ENCODE assay signal across 13 cellular contexts in genomic region chr2:9430316-9431293, GRCh38. TPM values are rescaled to one million over a fixed set of nuclear protein-coding genes. Genes with fewer than 3 reads are reported as not detected.
DNase-seq lines count a peak whose midpoint lies in the region; ATAC-seq and TF ChIP-seq lines count a peak whose summit lies in the region.
"Had no signal": no experiment of that assay in that cellular context is flagged by ENCODE, and none has a peak within 500 bp of the region (broad histone marks: within the 10 kb centered on the region; RNA-seq: fewer than 3 reads in every experiment).

No MANE protein-coding gene starts in this region.

- peak; percentile 8 for DNase-seq in activated naive CD4-positive, alpha-beta T cell treated with anti-CD3 and anti-CD28 coated beads for 36 hours
- no peak for DNase-seq in activated naive CD4-positive, alpha-beta T cell treated with Interleukin-2 at 50 U/mL for 16 hours
- DNase-seq in SK-N-SH = no peak
- DNase-seq in chondrocyte (ENCODE audit: low spot score) = no peak
- DNase-seq in stimulated activated effector memory CD8-positive, alpha-beta T cell treated with anti-CD3 and anti-CD28 coated beads, Interleukin-12 subunit alpha, Interleukin-12 subunit beta, amount 100 ng/mL, for 72 hours (ENCODE audit: low spot score in 2 of 2) = no peak
- no peak for DNase-seq in DMS153 (lab: John Stamatoyannopoulos, UW)
- no peak for DNase-seq in Peyer's patch
- DNase-seq in hepatic stellate cell (ENCODE audit: low spot score) = no peak
- DNase-seq: DMS 273 treated with DMSO at 0.1 percent for 48 hours, heart left ventricle, NCI-H1092 treated with DMSO at 0.1 percent for 48 hours, NCI-H2171 had no signal

- no peak overlapping the region for H3K9ac ChIP-seq in SK-N-SH

- H3K4me3 Mint-ChIP-seq in activated naive CD4-positive, alpha-beta T cell treated with anti-CD3 and anti-CD28 coated beads for 36 hours = no peak overlapping the region
- H3K4me3 Mint-ChIP-seq in chondrocyte (ENCODE audit: unreplicated experiment) = no peak overlapping the region
- peak overlapping the region; percentile 13 for H3K4me3 Mint-ChIP-seq in stimulated activated effector memory CD8-positive, alpha-beta T cell treated with anti-CD3 and anti-CD28 coated beads, Interleukin-12 subunit alpha, Interleukin-12 subunit beta, amount 100 ng/mL, for 72 hours

- TF ChIP-seq RAD21 in SK-N-SH (IDR thresholded peaks at IDR 0.05; ENCODE audit: low read length) = no peak

- no peak for TF ChIP-seq EP300 in SK-N-SH (IDR thresholded peaks at IDR 0.05; ENCODE audit: borderline replicate concordance in 1 of 2, low read depth in 1 of 2, low read length in 1 of 2)

- H3K4me1 ChIP-seq in SK-N-SH (ENCODE audit: control insufficient read depth in 1 of 2, insufficient read depth in 2 of 2, low read depth in 1 of 2, low read length in 1 of 2) (peaks cover 0 to 22% of the 10 kb centered on the region in 2 experiments; a peak in 3 of 4 replicates), Peyer's patch (no peaks in the 10 kb centered on the region)

- no peaks in the 10 kb centered on the region for H3K27me3 Mint-ChIP-seq in activated naive CD4-positive, alpha-beta T cell treated with anti-CD3 and anti-CD28 coated beads for 36 hours (ENCODE audit: low read depth)
- H3K27me3 Mint-ChIP-seq in chondrocyte (ENCODE audit: low read depth) = no peaks in the 10 kb centered on the region
- H3K27me3 Mint-ChIP-seq: progenitor cell of endocrine pancreas had no signal

- peaks cover 21% of the 10 kb centered on the region; the same call in 1 of the 2 replicates for H3K79me2 ChIP-seq in SK-N-SH (ENCODE audit: insufficient read depth)

- 53% methylated on average over 2 of the region's 2 CpGs for WGBS in SK-N-SH (ENCODE audit: low lambda C conversion rate)

- no peak overlapping the region for H2AFZ ChIP-seq in SK-N-SH (ENCODE audit: low read depth)

- CTCF ChIA-PET in activated naive CD4-positive, alpha-beta T cell treated with anti-CD3 and anti-CD28 coated beads for 36 hours (lab: Charles Lee) = no interaction called here
- CTCF ChIA-PET in SK-N-SH (lab: Yijun Ruan, JAX) = no interaction called here

- no peaks in the 10 kb centered on the region for H3K27me3 ChIP-seq in SK-N-SH (ENCODE audit: insufficient read depth)
- no peaks in the 10 kb centered on the region for H3K27me3 ChIP-seq in Peyer's patch
- H3K27me3 ChIP-seq: heart left ventricle had no signal

- intact Hi-C loops in activated naive CD4-positive, alpha-beta T cell treated with anti-CD3 and anti-CD28 coated beads for 36 hours (cut with micrococcal nuclease) = no loop called here

- no peaks in the 10 kb centered on the region for H4K20me1 ChIP-seq in SK-N-SH (ENCODE audit: insufficient read depth)

- peaks cover 14% of the 10 kb centered on the region for H3K4me1 Mint-ChIP-seq in activated naive CD4-positive, alpha-beta T cell treated with anti-CD3 and anti-CD28 coated beads for 36 hours (ENCODE audit: low read depth)
- peaks cover 12% of the 10 kb centered on the region for H3K4me1 Mint-ChIP-seq in chondrocyte (ENCODE audit: low read depth)
- peaks cover 10% of the 10 kb centered on the region for H3K4me1 Mint-ChIP-seq in stimulated activated effector memory CD8-positive, alpha-beta T cell treated with anti-CD3 and anti-CD28 coated beads, Interleukin-12 subunit alpha, Interleukin-12 subunit beta, amount 100 ng/mL, for 72 hours

- peak overlapping the region; percentile 35 for H3K4me2 ChIP-seq in SK-N-SH

- no peak overlapping the region for H3K4me3 ChIP-seq in SK-N-SH (ENCODE audit: low read depth in 2 of 2, low read length in 1 of 2)
- H3K4me3 ChIP-seq in Peyer's patch = no peak overlapping the region
- H3K4me3 ChIP-seq: heart left ventricle had no signal

- peaks cover 38% of the 10 kb centered on the region for H3K36me3 Mint-ChIP-seq in activated naive CD4-positive, alpha-beta T cell treated with anti-CD3 and anti-CD28 coated beads for 36 hours (ENCODE audit: low read depth)
- H3K36me3 Mint-ChIP-seq in chondrocyte (ENCODE audit: low read depth) = peaks cover 9% of the 10 kb centered on the region
- peaks cover 71% of the 10 kb centered on the region for H3K36me3 Mint-ChIP-seq in stimulated activated effector memory CD8-positive, alpha-beta T cell treated with anti-CD3 and anti-CD28 coated beads, Interleukin-12 subunit alpha, Interleukin-12 subunit beta, amount 100 ng/mL, for 72 hours

- H3F3A ChIP-seq in SK-N-SH (replicated peaks; ENCODE audit: insufficient read depth) = peaks cover 11% of the 10 kb centered on the region

- POLR2A ChIA-PET in SK-N-SH (lab: Yijun Ruan, JAX) = interaction anchor here (1.0 kb wide), 1 partner anchor 68 kb away, joined by 3 read pairs; no protein-coding TSS in a partner anchor

- peak overlapping the region; percentile 51 to 71; a peak in 3 of 4 replicates for H3K27ac ChIP-seq in SK-N-SH (ENCODE audit: low read depth in 2 of 2, low read length in 1 of 2)
- H3K27ac ChIP-seq in Peyer's patch = no peak overlapping the region

- TF ChIP-seq CTCF in SK-N-SH (IDR thresholded peaks at IDR 0.05) (no peak), chondrocyte (IDR thresholded peaks at IDR 0.05) (no peak), Peyer's patch (IDR thresholded peaks at IDR 0.05) (no peak)

- H3K9me3 ChIP-seq in SK-N-SH = no peaks in the 10 kb centered on the region
- no peaks in the 10 kb centered on the region for H3K9me3 ChIP-seq in Peyer's patch
- H3K9me3 ChIP-seq: heart left ventricle had no signal

- TF ChIP-seq POLR2A in Peyer's patch (IDR thresholded peaks at IDR 0.05) = no peak

- peak; percentile 60 for ATAC-seq in stimulated activated effector memory CD8-positive, alpha-beta T cell treated with anti-CD3 and anti-CD28 coated beads, Interleukin-12 subunit alpha, Interleukin-12 subunit beta, amount 100 ng/mL, for 72 hours

- H3K36me3 ChIP-seq in SK-N-SH (replicated peaks in 1 of 2; ENCODE audit: control insufficient read depth in 1 of 2, insufficient read depth in 2 of 2, low read length in 1 of 2) = peaks cover 47 to 70% of the 10 kb centered on the region in 2 experiments
- peaks cover 0 to 55% (median 0%) of the 10 kb centered on the region in 3 donors for H3K36me3 ChIP-seq in Peyer's patch

- H3K27ac Mint-ChIP-seq in activated naive CD4-positive, alpha-beta T cell treated with anti-CD3 and anti-CD28 coated beads for 36 hours = peak overlapping the region; percentile 83
- peak overlapping the region; percentile 59 for H3K27ac Mint-ChIP-seq in chondrocyte (ENCODE audit: unreplicated experiment)
- peak overlapping the region; percentile 84 for H3K27ac Mint-ChIP-seq in stimulated activated effector memory CD8-positive, alpha-beta T cell treated with anti-CD3 and anti-CD28 coated beads, Interleukin-12 subunit alpha, Interleukin-12 subunit beta, amount 100 ng/mL, for 72 hours
- H3K27ac Mint-ChIP-seq: progenitor cell of endocrine pancreas had no signal

- H3K9me2 ChIP-seq in SK-N-SH = no peaks in the 10 kb centered on the region

- H3K9me3 Mint-ChIP-seq in activated naive CD4-positive, alpha-beta T cell treated with anti-CD3 and anti-CD28 coated beads for 36 hours = no peaks in the 10 kb centered on the region
- H3K9me3 Mint-ChIP-seq in chondrocyte (ENCODE audit: low read depth) = no peaks in the 10 kb centered on the region
- no peaks in the 10 kb centered on the region for H3K9me3 Mint-ChIP-seq in stimulated activated effector memory CD8-positive, alpha-beta T cell treated with anti-CD3 and anti-CD28 coated beads, Interleukin-12 subunit alpha, Interleukin-12 subunit beta, amount 100 ng/mL, for 72 hours

TF ChIP-seq in SK-N-SH, 30 proteins besides CTCF, POLR2A, EP300 and RAD21:
- 0 out of 2 replicates have a peak, but pooled peaks have one; percentile 13 for TF ChIP-seq POLR2AphosphoS5 (IDR thresholded peaks at IDR 0.05; ENCODE audit: low read depth, low read length)
- TF ChIP-seq NFIC (IDR thresholded peaks at IDR 0.05; ENCODE audit: borderline replicate concordance) = 0 out of 2 replicates have a peak, but pooled peaks have one; percentile 6
- TF ChIP-seq FOSL2 (IDR thresholded peaks at IDR 0.05; ENCODE audit: borderline replicate concordance, low read depth) = peak; percentile 66; the same call in 1 of the 2 replicates
- TF ChIP-seq TEAD4 (IDR thresholded peaks at IDR 0.05; ENCODE audit: borderline replicate concordance, insufficient read depth) = no peak
- peak; percentile 81; the same call in 1 of the 2 replicates for TF ChIP-seq MEF2A (IDR thresholded peaks at IDR 0.05; ENCODE audit: borderline replicate concordance, low read depth)
- no peak for TF ChIP-seq FOXM1 (IDR thresholded peaks at IDR 0.05; ENCODE audit: low read depth)
- no peak for TF ChIP-seq RCOR1 (IDR thresholded peaks at IDR 0.05; ENCODE audit: low read length)
- TF ChIP-seq FOXJ3 (CRISPR knock-in tag; IDR thresholded peaks at IDR 0.05) = no peak
- 0 out of 2 replicates have a peak, but pooled peaks have one; percentile 29 for TF ChIP-seq JUND (IDR thresholded peaks at IDR 0.05)
- TF ChIP-seq TCF12 (IDR thresholded peaks at IDR 0.05) = no peak

RNA-seq across cellular contexts. Expression of gene CPSF3, which starts 7.2 kb away (rescaled TPM):
- 10 to 100 TPM; 64.5 to 65.7 TPM for total RNA-seq in activated naive CD4-positive, alpha-beta T cell treated with anti-CD3 and anti-CD28 coated beads for 36 hours
- 31.4 and 34.2 TPM in 2 replicates for polyA plus RNA-seq in SK-N-SH (2012; rRNA removed)
- polyA plus RNA-seq in SK-N-SH (2012; cell fraction: cytosol; rRNA removed) = 37.5 and 55.5 TPM in 2 replicates
- polyA plus RNA-seq in SK-N-SH (2012; cell fraction: nucleus; rRNA removed) = 54.0 and 69.3 TPM in 2 replicates
- total RNA-seq in chondrocyte (23.3 to 31.3 TPM (median 24.9 TPM) in 3 replicates), Peyer's patch (10 to 100 TPM; 20.1 to 57.8 (median 32.0) TPM)

RNA-seq across cellular contexts. Expression of gene ITGB1BP1, which starts 7.3 kb away (rescaled TPM):
- 10 to 100 TPM; 97.2 to 97.4 TPM for total RNA-seq in activated naive CD4-positive, alpha-beta T cell treated with anti-CD3 and anti-CD28 coated beads for 36 hours
- 56.6 and 62.3 TPM in 2 replicates for polyA plus RNA-seq in SK-N-SH (2012; rRNA removed)
- 69.3 and 89.5 TPM in 2 replicates for polyA plus RNA-seq in SK-N-SH (2012; cell fraction: cytosol; rRNA removed)
- polyA plus RNA-seq in SK-N-SH (2012; cell fraction: nucleus; rRNA removed) = 74.3 and 86.8 TPM in 2 replicates
- total RNA-seq in chondrocyte (99.8 to 126 TPM (median 117 TPM) in 3 replicates), Peyer's patch (10 to 100 TPM; 22.8 to 46.2 (median 29.2) TPM)

RNA-seq across cellular contexts. Expression of gene IAH1, which starts 43.7 kb away (rescaled TPM):
- 10 to 100 TPM; 65.4 to 70.2 TPM for total RNA-seq in activated naive CD4-positive, alpha-beta T cell treated with anti-CD3 and anti-CD28 coated beads for 36 hours
- polyA plus RNA-seq in SK-N-SH (2012; rRNA removed) = 115 and 133 TPM in 2 replicates
- polyA plus RNA-seq in SK-N-SH (2012; cell fraction: cytosol; rRNA removed) = 139 and 143 TPM in 2 replicates
- polyA plus RNA-seq in SK-N-SH (2012; cell fraction: nucleus; rRNA removed) = 49.0 and 74.7 TPM in 2 replicates
- total RNA-seq in chondrocyte (66.6 to 72.9 TPM (median 67.8 TPM) in 3 replicates), Peyer's patch (10 to 100 TPM; 39.2 to 59.4 (median 43.5) TPM)

Comparison
In these comparisons a context has a peak if more than half of its experiments do, and no peak if none do; other contexts are left out.
1. H3K27ac ChIP-seq: peak in SK-N-SH (2 of 2); none in Peyer's patch (0 of 4).
2. Peak in every context shown above with its lines, with median percentiles within 50 percentile points of each other: H3K27ac Mint-ChIP-seq.